ENCODE assay signal across 34 cellular contexts in genomic region chr2:200796561-200796960, GRCh38. TPM values are rescaled to one million over a fixed set of nuclear protein-coding genes. Genes with fewer than 3 reads are reported as not detected.
DNase-seq lines count a peak whose midpoint lies in the region; ATAC-seq and TF ChIP-seq lines count a peak whose summit lies in the region.
"Had no signal": no experiment of that assay in that cellular context is flagged by ENCODE, and none has a peak within 500 bp of the region (broad histone marks: within the 10 kb centered on the region; RNA-seq: fewer than 3 reads in every experiment).

No MANE protein-coding gene starts in this region.

- H3K27me3 Mint-ChIP-seq in chondrocyte (ENCODE audit: low read depth), result no peaks in the 10 kb centered on the region
- H3K27me3 Mint-ChIP-seq in activated CD4-positive, alpha-beta memory T cell treated with anti-CD3 and anti-CD28 coated beads, Interleukin-2, amount 10 ng/mL, durations not matched to agents 7 days and 5 days, result peaks cover 4% of the 10 kb centered on the region
- H3K27me3 Mint-ChIP-seq: activated CD4-positive, alpha-beta memory T cell treated with anti-CD3 and anti-CD28 coated beads for 36 hours had no signal

- intact Hi-C loops in heart left ventricle (cut with DNase I) (no loop called here), Right ventricle myocardium superior (cut with DNase I) (no loop called here), esophagus muscularis mucosa (cut with DNase I) (no loop called here), gastrocnemius medialis (cut with DNase I; ENCODE audit: low total_unique reads) (no loop called here)

- ATAC-seq in heart left ventricle (peak in 1 of 4 donors; percentile 14), Right ventricle myocardium superior (ENCODE audit: poor library complexity) (no peak), gastrocnemius medialis (no peak)
- ATAC-seq: stimulated activated naive CD8-positive, alpha-beta T cell treated with anti-CD3 and anti-CD28 coated beads, Interleukin-15, Interleukin-2, amounts not matched to agents 100 U/mL and 50 U/mL, for 24 hours had no signal

- TF ChIP-seq EP300 in esophagus muscularis mucosa (IDR thresholded peaks at IDR 0.05), result no peak

- in situ Hi-C loops in gastrocnemius medialis (cut with MboI; ENCODE audit: low sequenced_read_pairs in 4 of 4), result no loop called here

- H3K36me3 Mint-ChIP-seq in chondrocyte (ENCODE audit: low read depth), result no peaks in the 10 kb centered on the region
- peaks cover under 1% of the 10 kb centered on the region for H3K36me3 Mint-ChIP-seq in activated CD4-positive, alpha-beta memory T cell treated with anti-CD3 and anti-CD28 coated beads, Interleukin-2, amount 10 ng/mL, durations not matched to agents 7 days and 5 days (ENCODE audit: low read depth)

- TF ChIP-seq POLR2A in heart left ventricle (IDR thresholded peaks at IDR 0.05) (no peak), NB4 (IDR thresholded peaks at IDR 0.05; ENCODE audit: extremely low read depth, insufficient read length) (no peak), esophagus muscularis mucosa (IDR thresholded peaks at IDR 0.05; ENCODE audit: low read depth) (no peak), gastrocnemius medialis (IDR thresholded peaks at IDR 0.05) (no peak)

- H3K9me3 Mint-ChIP-seq in chondrocyte (ENCODE audit: low read depth), result no peaks in the 10 kb centered on the region
- H3K9me3 Mint-ChIP-seq in activated CD4-positive, alpha-beta memory T cell treated with anti-CD3 and anti-CD28 coated beads, Interleukin-2, amount 10 ng/mL, durations not matched to agents 7 days and 5 days, result peaks cover under 1% of the 10 kb centered on the region

- H3K27me3 ChIP-seq in heart left ventricle (no peaks in the 10 kb centered on the region), esophagus muscularis mucosa (no peaks in the 10 kb centered on the region), gastrocnemius medialis (no peaks in the 10 kb centered on the region)
- H3K27me3 ChIP-seq: hepatocyte, spleen, vagina had no signal

- H3K4me1 ChIP-seq in heart left ventricle (peaks cover 0 to 11% (median 0%) of the 10 kb centered on the region in 12 donors), esophagus muscularis mucosa (peaks cover 0 to 14% (median 0%) of the 10 kb centered on the region in 4 donors), gastrocnemius medialis (peaks cover 0 to 28% of the 10 kb centered on the region in 2 donors)
- H3K4me1 ChIP-seq: parathyroid adenoma had no signal

- no peak for TF ChIP-seq CTCF in heart left ventricle (IDR thresholded peaks at IDR 0.05)
- no peak for TF ChIP-seq CTCF in NB4 (IDR thresholded peaks at IDR 0.05; ENCODE audit: low read depth, low read length)
- TF ChIP-seq CTCF in esophagus muscularis mucosa (IDR thresholded peaks at IDR 0.05), result no peak
- no peak for TF ChIP-seq CTCF in gastrocnemius medialis (IDR thresholded peaks at IDR 0.05 in 4 of 5, conservative IDR thresholded peaks at IDR 0.05 in 1 of 5)
- no peak for TF ChIP-seq CTCF in chondrocyte (IDR thresholded peaks at IDR 0.05)
- no peak for TF ChIP-seq CTCF in foreskin fibroblast (IDR thresholded peaks at IDR 0.05; ENCODE audit: low read depth, low read length)

- no peak overlapping the region for H3K4me3 Mint-ChIP-seq in chondrocyte (ENCODE audit: unreplicated experiment)
- no peak overlapping the region for H3K4me3 Mint-ChIP-seq in activated CD4-positive, alpha-beta memory T cell treated with anti-CD3 and anti-CD28 coated beads, Interleukin-2, amount 10 ng/mL, durations not matched to agents 7 days and 5 days
- H3K4me3 Mint-ChIP-seq: activated CD4-positive, alpha-beta memory T cell treated with anti-CD3 and anti-CD28 coated beads for 36 hours; B cell; CD8-positive, alpha-beta memory T cell; H9; neural crest cell had no signal

- H3K4me3 ChIP-seq in heart left ventricle (no peak overlapping the region), NB4 (ENCODE audit: low read depth, low read length) (no peak overlapping the region), esophagus muscularis mucosa (no peak overlapping the region), gastrocnemius medialis (no peak overlapping the region), foreskin fibroblast (ENCODE audit: low read depth in 1 of 2, low read length in 2 of 2) (no peak overlapping the region)
- H3K4me3 ChIP-seq: hepatocyte, PC-9, spleen, thoracic aorta, vagina had no signal

- H3K4me1 Mint-ChIP-seq in chondrocyte (ENCODE audit: low read depth), result no peaks in the 10 kb centered on the region
- peaks cover 4% of the 10 kb centered on the region for H3K4me1 Mint-ChIP-seq in activated CD4-positive, alpha-beta memory T cell treated with anti-CD3 and anti-CD28 coated beads, Interleukin-2, amount 10 ng/mL, durations not matched to agents 7 days and 5 days
- H3K4me1 Mint-ChIP-seq: B cell; CD8-positive, alpha-beta memory T cell; neural crest cell had no signal

- H3K36me3 ChIP-seq in heart left ventricle, result no peaks in the 10 kb centered on the region
- no peaks in the 10 kb centered on the region for H3K36me3 ChIP-seq in esophagus muscularis mucosa
- no peaks in the 10 kb centered on the region for H3K36me3 ChIP-seq in gastrocnemius medialis
- H3K36me3 ChIP-seq: spleen, thoracic aorta, vagina had no signal

- POLR2A ChIA-PET in activated CD4-positive, alpha-beta memory T cell treated with anti-CD3 and anti-CD28 coated beads, Interleukin-2, amount 10 ng/mL, durations not matched to agents 7 days and 5 days (lab: Charles Lee), result no interaction called here

- DNase-seq in heart left ventricle (no peak), Right ventricle myocardium superior (no peak), NB4 (ENCODE audit: low read depth) (peak; percentile 17), esophagus muscularis mucosa (ENCODE audit: extremely low spot score) (no peak), gastrocnemius medialis (no peak), chondrocyte (ENCODE audit: low spot score) (no peak), foreskin fibroblast (no peak)
- DNase-seq in activated CD4-positive, alpha-beta memory T cell treated with anti-CD3 and anti-CD28 coated beads, Interleukin-2, amount 10 ng/mL, durations not matched to agents 7 days and 5 days, result no peak
- DNase-seq: ACHN; activated CD4-positive, alpha-beta memory T cell treated with anti-CD3 and anti-CD28 coated beads for 36 hours; activated CD4-positive, alpha-beta T cell treated with anti-CD3 and anti-CD28 coated beads for 1 hour; activated CD8-positive, alpha-beta memory T cell treated with anti-CD3 and anti-CD28 coated beads, Interleukin-2, amount 50 U/mL, for 4 hours; activated naive CD4-positive, alpha-beta T cell; CD8-positive, alpha-beta memory T cell; dermis blood vessel endothelial cell; DMS 273 treated with DMSO at 0.1 percent for 48 hours; H9; Karpas-422; left cardiac atrium; mesenchymal stem cell; NCI-H1048; NCI-H1694; NCI-H2171; PC-9; spleen; stimulated activated CD4-positive, alpha-beta T cell treated with anti-CD3 and anti-CD28 coated beads, Interleukin-2, amount 100 ng/mL, for 24 hours; stimulated activated naive CD8-positive, alpha-beta T cell treated with anti-CD3 and anti-CD28 coated beads, Interleukin-15, Interleukin-2, amounts not matched to agents 100 U/mL and 50 U/mL, for 24 hours; T-helper 2 cell had no signal

- H3K27ac Mint-ChIP-seq in chondrocyte (ENCODE audit: unreplicated experiment), result no peak overlapping the region
- no peak overlapping the region for H3K27ac Mint-ChIP-seq in activated CD4-positive, alpha-beta memory T cell treated with anti-CD3 and anti-CD28 coated beads, Interleukin-2, amount 10 ng/mL, durations not matched to agents 7 days and 5 days
- H3K27ac Mint-ChIP-seq: activated CD4-positive, alpha-beta memory T cell treated with anti-CD3 and anti-CD28 coated beads for 36 hours; B cell; H9 had no signal

- CTCF ChIA-PET in activated CD4-positive, alpha-beta memory T cell treated with anti-CD3 and anti-CD28 coated beads, Interleukin-2, amount 10 ng/mL, durations not matched to agents 7 days and 5 days (lab: Charles Lee), result no interaction called here

- H3K9me3 ChIP-seq in heart left ventricle (no peaks in the 10 kb centered on the region), esophagus muscularis mucosa (no peaks in the 10 kb centered on the region), gastrocnemius medialis (no peaks in the 10 kb centered on the region)
- H3K9me3 ChIP-seq: spleen, thoracic aorta, vagina had no signal

- H3K27ac ChIP-seq in heart left ventricle (peak overlapping the region in 10 of 12 donors; percentile 2 to 76 (median 42)), esophagus muscularis mucosa (replicated peaks in 1 of 4) (peak overlapping the region in 3 of 4 donors; percentile 3 to 34 (median 13)), gastrocnemius medialis (peak overlapping the region; percentile 47 to 81 (median 68))
- H3K27ac ChIP-seq: hepatocyte, parathyroid adenoma, PC-9, spleen, thoracic aorta, vagina had no signal

- WGBS in heart left ventricle, 4 donors, result 9 to 54% (median 51%) methylated on average over 1 of the region's 1 CpG
- 50% methylated on average over 1 of the region's 1 CpG for WGBS in esophagus muscularis mucosa

RNA-seq across cellular contexts. Expression of gene BZW1, which starts 15.1 kb away (rescaled TPM):
- total RNA-seq in heart left ventricle, result 100 to 1,000 TPM in 2 of 9 donors, 10 to 100 TPM in 7; 60.0 to 147 (median 87.3) TPM
- polyA plus RNA-seq in heart left ventricle, result 100 to 1,000 TPM in 1 of 2 donors, 10 to 100 TPM in 1; 10.7 to 111 TPM
- 72.2 TPM for total RNA-seq in Right ventricle myocardium superior
- 100 to 1,000 TPM; 262 to 444 (median 376) TPM for total RNA-seq in esophagus muscularis mucosa
- total RNA-seq in gastrocnemius medialis, result 100 to 1,000 TPM; 204 to 317 (median 240) TPM
- 191 to 201 TPM (median 194 TPM) in 3 replicates for total RNA-seq in chondrocyte
- total RNA-seq in activated CD4-positive, alpha-beta memory T cell treated with anti-CD3 and anti-CD28 coated beads, Interleukin-2, amount 10 ng/mL, durations not matched to agents 7 days and 5 days, result 100 to 1,000 TPM; 266 to 272 TPM

Comparison
In these comparisons a context has a peak if more than half of its experiments do, and no peak if none do; other contexts are left out.
1. H3K27ac ChIP-seq: peak in every context shown above with its lines; median percentile 68 in gastrocnemius medialis; 42 in heart left ventricle; 13 in esophagus muscularis mucosa.